ENCODE assay signal across 18 cellular contexts in genomic region chr12:84315926-84316325, GRCh38.
DNase-seq lines count a peak whose midpoint lies in the region; ATAC-seq, FAIRE-seq and TF ChIP-seq lines count a peak whose summit lies in the region.
"Had no signal": no experiment of that assay in that cellular context is flagged by ENCODE, and none has a peak within 500 bp of the region (broad histone marks: within the 10 kb centered on the region; RNA-seq: fewer than 3 reads in every experiment).

No MANE protein-coding gene starts in this region.

- no peak for FAIRE-seq in D721Med (lab: Jason Lieb, UNC)
- FAIRE-seq: GM19239, H1 had no signal

- no peaks in the 10 kb centered on the region for H3K79me2 ChIP-seq in GM23248 (ENCODE audit: insufficient read depth)

- no peak for ATAC-seq in HG02840 (IDR thresholded peaks at IDR 0.05; ENCODE audit: low FRiP score, unreplicated experiment)

- 2 to 4% methylated on average over 1 of the region's 1 CpG for WGBS in GM23248 (ENCODE audit: low coverage in 1 of 2, low lambda C conversion rate in 2 of 2, missing lambda C conversion rate in 2 of 2), 2 experiments

- no peaks in the 10 kb centered on the region for H4K20me1 ChIP-seq in GM23248 (ENCODE audit: insufficient read depth)
- H4K20me1 ChIP-seq: BLaER1 had no signal

- 0 out of 2 replicates have a peak, but pooled peaks cover 4% of the 10 kb centered on the region for H3K4me1 ChIP-seq in GM23248 (ENCODE audit: insufficient read depth)
- H3K4me1 ChIP-seq: BLaER1 had no signal

- H3K4me2 ChIP-seq in GM23248 (ENCODE audit: unreplicated experiment) = no peak overlapping the region
- H3K4me2 ChIP-seq: BLaER1 had no signal

- TF ChIP-seq CTCF in fibroblast of mammary gland (conservative IDR thresholded peaks at IDR 0.05; ENCODE audit: control insufficient read depth, insufficient read depth, low read depth, low read length) (no peak), D721Med (IDR thresholded peaks at IDR 0.05; ENCODE audit: insufficient read depth, missing control alignments) (no peak)

- no peaks in the 10 kb centered on the region for H3K27me3 ChIP-seq in GM23248 (replicated peaks; ENCODE audit: insufficient read depth)
- H3K27me3 ChIP-seq: BLaER1 had no signal

- H3K4me3 ChIP-seq in GM23248 = no peak overlapping the region
- no peak overlapping the region for H3K4me3 ChIP-seq in fibroblast of mammary gland (ENCODE audit: control insufficient read depth, low read depth, low read length)
- H3K4me3 ChIP-seq: BLaER1, HAP-1 had no signal

- in situ Hi-C loops in GM23248 (cut with MboI) = no loop called here

- H3F3A ChIP-seq in GM23248 (ENCODE audit: insufficient read depth) = no peaks in the 10 kb centered on the region

- no peak overlapping the region for H2AFZ ChIP-seq in GM23248

- H3K9ac ChIP-seq in GM23248 = no peak overlapping the region
- H3K9ac ChIP-seq: BLaER1 had no signal

- H3K27ac ChIP-seq in GM23248 = no peak overlapping the region
- H3K27ac ChIP-seq: 22Rv1, BLaER1 had no signal

- no peaks in the 10 kb centered on the region for H3K9me3 ChIP-seq in GM23248 (ENCODE audit: low read depth)
- H3K9me3 ChIP-seq: BLaER1, HAP-1 had no signal

- no peaks in the 10 kb centered on the region for H3K36me3 ChIP-seq in GM23248 (ENCODE audit: low read depth)
- H3K36me3 ChIP-seq: BLaER1, HAP-1 had no signal

- DNase-seq in NCI-H1105 treated with DMSO at 0.1 percent for 48 hours (lab: John Stamatoyannopoulos, UW) = peak; percentile 61
- no peak for DNase-seq in NCI-H1105 (lab: John Stamatoyannopoulos, UW)
- DNase-seq in GM23248 = peak; percentile 27
- DNase-seq in NCI-H446 treated with DMSO at 0.1 percent for 48 hours (lab: John Stamatoyannopoulos, UW) = peak; percentile 88
- DNase-seq in fibroblast of mammary gland (ENCODE audit: low read depth) = peak; percentile 56
- no peak for DNase-seq in NCI-H2227 treated with DMSO at 0.1 percent for 48 hours (lab: John Stamatoyannopoulos, UW)
- DNase-seq in D721Med (ENCODE audit: insufficient read length, low spot score) = no peak
- DNase-seq: CD8-positive, alpha-beta memory T cell; DMS153; DMS79 treated with DMSO at 0.1 percent for 48 hours; GF-D8; IMR-90 had no signal

- no peaks in the 10 kb centered on the region for H3K9me2 ChIP-seq in GM23248 (ENCODE audit: insufficient read depth)

Comparison
In these comparisons a context has a peak if more than half of its experiments do, and no peak if none do; other contexts are left out.
1. DNase-seq: peak in NCI-H1105 treated with DMSO at 0.1 percent for 48 hours (single experiment), GM23248 (single experiment), NCI-H446 treated with DMSO at 0.1 percent for 48 hours (single experiment) and fibroblast of mammary gland (single experiment); none in NCI-H1105 (single experiment), NCI-H2227 treated with DMSO at 0.1 percent for 48 hours (single experiment) and D721Med (single experiment).